In the genomic region with DNA sequence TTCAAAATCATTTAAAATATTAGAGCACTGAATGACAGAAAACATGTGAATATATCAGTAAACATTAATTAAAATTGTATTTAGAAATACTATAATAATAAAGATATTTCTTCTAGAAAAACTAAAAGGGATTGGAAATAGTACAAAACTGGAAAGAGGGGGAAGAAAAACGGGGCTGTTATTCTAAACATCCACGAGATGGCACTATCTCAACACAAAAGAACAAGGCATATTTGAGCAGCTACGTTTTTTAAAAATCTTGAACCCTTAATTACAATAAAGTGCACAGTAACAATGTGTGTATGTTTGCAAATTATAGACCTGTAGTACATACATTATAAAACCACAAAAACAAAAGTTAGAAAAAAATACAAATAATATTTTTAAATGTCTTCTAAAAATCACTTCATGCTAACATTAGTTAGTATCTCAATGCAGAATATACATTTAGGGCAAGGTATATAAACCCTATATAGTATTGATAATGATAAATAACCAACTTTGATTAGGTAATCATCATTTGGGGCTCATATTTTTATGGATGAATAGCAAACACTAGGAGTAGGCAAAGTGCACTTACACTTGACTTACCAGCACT, we compare ENCODE assay signal across 9 cellular contexts. TPM values are rescaled to one million over a fixed set of nuclear protein-coding genes. Genes with fewer than 3 reads are reported as not detected.
DNase-seq lines count a peak whose midpoint lies in the region; ATAC-seq, FAIRE-seq and TF ChIP-seq lines count a peak whose summit lies in the region.
"Had no signal": no experiment of that assay in that cellular context is flagged by ENCODE, and none has a peak within 500 bp of the region (broad histone marks: within the 10 kb centered on the region; RNA-seq: fewer than 3 reads in every experiment).

No MANE protein-coding gene starts in this region.

- no peak overlapping the region for H3K27ac Mint-ChIP-seq in Calu3 (ENCODE audit: unreplicated experiment)
- H3K27ac Mint-ChIP-seq in naive thymus-derived CD4-positive, alpha-beta T cell: no peak overlapping the region

- H3K4me1 Mint-ChIP-seq in Calu3 (ENCODE audit: low read depth, unreplicated experiment): no peaks in the 10 kb centered on the region
- H3K4me1 Mint-ChIP-seq in naive thymus-derived CD4-positive, alpha-beta T cell: no peaks in the 10 kb centered on the region

- no peak overlapping the region for H3K4me3 Mint-ChIP-seq in Calu3 (ENCODE audit: low read depth, unreplicated experiment)
- no peak overlapping the region for H3K4me3 Mint-ChIP-seq in naive thymus-derived CD4-positive, alpha-beta T cell

- no peaks in the 10 kb centered on the region for H3K4me1 ChIP-seq in naive thymus-derived CD4-positive, alpha-beta T cell (ENCODE audit: control insufficient read depth in 2 of 2, insufficient read depth in 2 of 2, low read length in 2 of 2)

- no peaks in the 10 kb centered on the region for H3K27me3 Mint-ChIP-seq in Calu3 (ENCODE audit: unreplicated experiment)
- no peaks in the 10 kb centered on the region for H3K27me3 Mint-ChIP-seq in naive thymus-derived CD4-positive, alpha-beta T cell

- peak; percentile 61 for TF ChIP-seq CTCF in Calu3 (IDR thresholded peaks at IDR 0.05; ENCODE audit: unreplicated experiment)

- CTCF ChIA-PET in Calu3 (lab: Charles Lee): interaction anchor here (1.0 to 1.2 kb wide), 2 partner anchors 146 to 279 kb away, joined by 3 to 4 read pairs; no protein-coding TSS in a partner anchor
- CTCF ChIA-PET in naive thymus-derived CD4-positive, alpha-beta T cell (lab: Charles Lee): interaction anchor here (0.5 to 2.3 kb wide), 7 partner anchors 10 to 401 kb away, joined by 3 to 32 read pairs (median 3); no protein-coding TSS in a partner anchor

- H3K36me3 ChIP-seq in naive thymus-derived CD4-positive, alpha-beta T cell (ENCODE audit: control insufficient read depth in 2 of 3, insufficient read depth in 3 of 3, low read length in 3 of 3): no peaks in the 10 kb centered on the region
- H3K36me3 ChIP-seq: neutrophil had no signal

- no peaks in the 10 kb centered on the region for H3K27me3 ChIP-seq in naive thymus-derived CD4-positive, alpha-beta T cell (ENCODE audit: control insufficient read depth in 2 of 2, insufficient read depth in 2 of 2, low read length in 2 of 2)
- H3K27me3 ChIP-seq: neutrophil had no signal

- intact Hi-C loops in Calu3 (cut with micrococcal nuclease; ENCODE audit: unreplicated experiment): loop anchor here (1.0 to 5.0 kb wide), 4 partner anchors 279 to 630 kb away; no protein-coding TSS in a partner anchor
- intact Hi-C loops in naive thymus-derived CD4-positive, alpha-beta T cell (cut with micrococcal nuclease): loop anchor here (1.0 to 10.0 kb wide), 12 partner anchors 100 to 1195 kb away; a partner anchor contains a TSS

- peak; percentile 80 for FAIRE-seq in colon (lab: Jason Lieb, UNC)

- BruUV-seq in Calu3 (replicated peaks; lab: Mats Ljungman, UMichigan): no TSS peak

- no peak overlapping the region for H3K27ac ChIP-seq in naive thymus-derived CD4-positive, alpha-beta T cell (ENCODE audit: low read depth, low read length)
- H3K27ac ChIP-seq: neutrophil had no signal

- no peaks in the 10 kb centered on the region for H3K9me3 Mint-ChIP-seq in Calu3 (ENCODE audit: low read depth, unreplicated experiment)
- no peaks in the 10 kb centered on the region for H3K9me3 Mint-ChIP-seq in naive thymus-derived CD4-positive, alpha-beta T cell

- no peak overlapping the region for H3K4me3 ChIP-seq in naive thymus-derived CD4-positive, alpha-beta T cell (ENCODE audit: low read length)

- peaks cover 5% of the 10 kb centered on the region for H3K36me3 Mint-ChIP-seq in Calu3 (ENCODE audit: insufficient read depth, unreplicated experiment)
- H3K36me3 Mint-ChIP-seq in naive thymus-derived CD4-positive, alpha-beta T cell: peaks cover 0 to 6% (median 0%) of the 10 kb centered on the region in 5 donors

- ATAC-seq in GM21576 (IDR thresholded peaks at IDR 0.05; ENCODE audit: unreplicated experiment) (peak; percentile 56), GM19397 (IDR thresholded peaks at IDR 0.05; ENCODE audit: unreplicated experiment) (no peak)
- no peak for ATAC-seq in naive thymus-derived CD4-positive, alpha-beta T cell

- POLR2A ChIA-PET in naive thymus-derived CD4-positive, alpha-beta T cell (lab: Charles Lee): no interaction called here

- DNase-seq in Calu3 (no peak), NCI-H526 treated with DMSO at 0.1 percent for 48 hours (lab: John Stamatoyannopoulos, UW) (peak; percentile 14), SHP77 (lab: John Stamatoyannopoulos, UW) (no peak), NCI-H524 treated with DMSO at 0.1 percent for 48 hours (lab: John Stamatoyannopoulos, UW) (no peak)
- peak in 5 of 9 donors; percentile 4 to 39 (median 26) for DNase-seq in naive thymus-derived CD4-positive, alpha-beta T cell

- H3K9me3 ChIP-seq in naive thymus-derived CD4-positive, alpha-beta T cell (ENCODE audit: control insufficient read depth in 2 of 3, low read length in 3 of 3): no peaks in the 10 kb centered on the region
- H3K9me3 ChIP-seq: neutrophil had no signal

RNA-seq across cellular contexts. Expression of a gene that starts 42.5 kb away (rescaled TPM):
- 78.1 and 82.5 TPM in 2 replicates for total RNA-seq in Calu3 (2022)
- 100 to 1,000 TPM; 146 to 423 (median 302) TPM for total RNA-seq in naive thymus-derived CD4-positive, alpha-beta T cell
- 100 to 1,000 TPM in 1 of 2 donors, 10 to 100 TPM in 1; 75.2 to 102 TPM for polyA plus RNA-seq in naive thymus-derived CD4-positive, alpha-beta T cell

RNA-seq across cellular contexts. Expression of a gene that starts 47.6 kb away (rescaled TPM):
- 13.8 and 15.0 TPM in 2 replicates for total RNA-seq in Calu3 (2022)
- total RNA-seq in naive thymus-derived CD4-positive, alpha-beta T cell: 10 to 100 TPM in 2 of 5 experiments, 1 to 10 TPM in 3; 4.9 to 10.8 (median 7.4) TPM
- polyA plus RNA-seq in naive thymus-derived CD4-positive, alpha-beta T cell: 1 to 10 TPM; 4.2 to 6.2 TPM

Comparison
In these comparisons a context has a peak if more than half of its experiments do, and no peak if none do; other contexts are left out.
1. DNase-seq: peak in NCI-H526 treated with DMSO at 0.1 percent for 48 hours (single experiment) and naive thymus-derived CD4-positive, alpha-beta T cell (5 of 9); none in Calu3 (single experiment), SHP77 (0 of 2) and NCI-H524 treated with DMSO at 0.1 percent for 48 hours (single experiment).